ENCODE assay signal across 1 cellular context in genomic region chr1:25232866-25233784, GRCh38.
TF ChIP-seq lines count a peak whose summit lies in the region.

No MANE protein-coding gene starts in this region.

TF ChIP-seq in GM12878, 131 proteins besides CTCF, POLR2A, EP300 and RAD21 (continued from another document):
- TF ChIP-seq RELB (IDR thresholded peaks at IDR 0.05; ENCODE audit: low read depth) (no peak), SPI1 (IDR thresholded peaks at IDR 0.05; ENCODE audit: borderline replicate concordance, insufficient read depth, low read depth, low read length) (no peak), MTA2 (IDR thresholded peaks at IDR 0.05; ENCODE audit: low read depth) (0 out of 2 replicates have a peak, but pooled peaks have one; percentile 31), RFX5 (IDR thresholded peaks at IDR 0.05; ENCODE audit: low read depth, low read length) (0 out of 2 replicates have a peak, but pooled peaks have one; percentile 44), POLR2AphosphoS5 (IDR thresholded peaks at IDR 0.05; ENCODE audit: low read length) (peak; percentile 77), FOXK2 (IDR thresholded peaks at IDR 0.05) (no peak), STAT1 (conservative IDR thresholded peaks at IDR 0.05) (no peak), KDM1A (IDR thresholded peaks at IDR 0.05; ENCODE audit: borderline replicate concordance) (no peak), CHD4 (IDR thresholded peaks at IDR 0.05) (no peak), RUNX3 (IDR thresholded peaks at IDR 0.05; ENCODE audit: low read length) (peak; percentile 45), MTA3 (IDR thresholded peaks at IDR 0.05; ENCODE audit: borderline replicate concordance, low read length) (no peak), STAT3 (IDR thresholded peaks at IDR 0.05; ENCODE audit: low read depth, low read length) (no peak), RAD51 (IDR thresholded peaks at IDR 0.05) (peak; percentile 84), NBN (IDR thresholded peaks at IDR 0.05) (0 out of 2 replicates have a peak, but pooled peaks have one; percentile 26), NR2C1 (IDR thresholded peaks at IDR 0.05) (peak; percentile 87), RB1 (IDR thresholded peaks at IDR 0.05; ENCODE audit: borderline replicate concordance) (no peak), BRCA1 (IDR thresholded peaks at IDR 0.05; ENCODE audit: low read depth, low read length) (no peak), NR2F1 (conservative IDR thresholded peaks at IDR 0.05) (peak; percentile 93), EZH2 (IDR thresholded peaks at IDR 0.05; ENCODE audit: borderline replicate concordance, control insufficient read depth, low read depth, low read length) (no peak), USF1 (IDR thresholded peaks at IDR 0.05; ENCODE audit: borderline replicate concordance, extremely low read length, insufficient read depth, low read depth, low read length) (peak; percentile 40), SP1 (IDR thresholded peaks at IDR 0.05; ENCODE audit: low read depth, low read length) (peak; percentile 47), MEF2B (IDR thresholded peaks at IDR 0.05; ENCODE audit: partially characterized antibody, poor library complexity, severe bottlenecking) (no peak), BACH1 (IDR thresholded peaks at IDR 0.05; ENCODE audit: borderline replicate concordance) (peak; percentile 11; the same call in 1 of the 2 replicates), BHLHE40 (IDR thresholded peaks at IDR 0.05; ENCODE audit: borderline replicate concordance in 1 of 2, low read depth in 2 of 2, low read length in 1 of 2) (peak; percentile 64 to 79; a peak in 3 of 4 replicates), ATF7 (IDR thresholded peaks at IDR 0.05; ENCODE audit: low read depth) (peak; percentile 58; the same call in 1 of the 2 replicates), HDGF (IDR thresholded peaks at IDR 0.05) (peak; percentile 41; the same call in 1 of the 2 replicates)
TF ChIP-seq in GM12878: peak in this region for 15.
